1 cellular context compared by ENCODE assay signal in the genomic region with DNA sequence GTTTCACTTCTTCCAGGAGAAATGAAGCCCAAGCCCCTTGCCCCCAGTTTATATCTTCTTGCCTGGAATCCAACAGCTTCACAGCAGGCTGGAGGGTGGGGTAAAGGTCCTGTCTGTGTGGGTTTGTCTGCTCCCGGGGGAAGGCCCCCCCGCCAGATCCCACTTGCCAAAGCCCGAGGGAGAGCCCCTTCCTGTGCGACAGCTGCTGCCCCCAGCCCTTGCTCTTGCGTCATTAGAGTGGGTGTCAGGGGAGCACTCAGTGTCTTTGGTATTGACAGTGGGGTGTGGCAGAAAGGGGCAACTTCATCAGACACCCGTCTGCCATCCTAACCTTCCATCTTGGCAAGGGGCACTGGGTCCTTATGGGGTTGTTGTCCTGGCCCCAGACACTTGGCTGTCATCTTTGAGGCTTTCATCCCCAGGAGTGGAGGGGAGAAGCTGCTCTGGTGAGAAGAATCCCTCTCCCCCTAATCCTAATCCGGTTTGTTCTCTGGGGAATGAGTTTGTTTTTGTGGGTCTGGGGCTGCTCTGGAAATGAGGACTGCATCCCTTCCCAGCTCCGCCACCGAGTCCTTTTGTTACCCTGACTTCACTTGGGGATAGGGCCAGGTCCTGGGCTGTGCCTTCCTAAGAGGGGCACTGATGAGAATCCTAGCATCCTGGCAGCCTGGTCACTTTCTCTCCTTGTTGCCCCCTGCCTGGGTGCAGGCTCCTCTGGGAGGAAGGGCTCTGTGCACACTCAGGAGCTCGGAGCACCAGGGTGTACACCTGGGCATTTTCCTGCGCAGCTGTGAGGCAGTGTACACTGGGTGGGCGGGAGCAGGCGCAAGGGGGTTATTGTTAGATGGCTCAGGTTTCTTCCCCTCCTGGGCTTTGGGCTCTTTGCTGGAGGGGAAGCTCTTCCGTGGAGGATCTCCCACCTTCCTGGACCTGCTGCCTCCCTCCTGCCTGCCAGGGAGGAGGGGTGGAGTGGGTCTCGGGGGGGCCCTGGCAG.
TF ChIP-seq lines count a peak whose summit lies in the region.

No MANE protein-coding gene starts in this region.

TF ChIP-seq in SK-N-SH, 30 proteins besides CTCF, POLR2A, EP300 and RAD21 (continued from another document):
- TF ChIP-seq, protein P1, sequence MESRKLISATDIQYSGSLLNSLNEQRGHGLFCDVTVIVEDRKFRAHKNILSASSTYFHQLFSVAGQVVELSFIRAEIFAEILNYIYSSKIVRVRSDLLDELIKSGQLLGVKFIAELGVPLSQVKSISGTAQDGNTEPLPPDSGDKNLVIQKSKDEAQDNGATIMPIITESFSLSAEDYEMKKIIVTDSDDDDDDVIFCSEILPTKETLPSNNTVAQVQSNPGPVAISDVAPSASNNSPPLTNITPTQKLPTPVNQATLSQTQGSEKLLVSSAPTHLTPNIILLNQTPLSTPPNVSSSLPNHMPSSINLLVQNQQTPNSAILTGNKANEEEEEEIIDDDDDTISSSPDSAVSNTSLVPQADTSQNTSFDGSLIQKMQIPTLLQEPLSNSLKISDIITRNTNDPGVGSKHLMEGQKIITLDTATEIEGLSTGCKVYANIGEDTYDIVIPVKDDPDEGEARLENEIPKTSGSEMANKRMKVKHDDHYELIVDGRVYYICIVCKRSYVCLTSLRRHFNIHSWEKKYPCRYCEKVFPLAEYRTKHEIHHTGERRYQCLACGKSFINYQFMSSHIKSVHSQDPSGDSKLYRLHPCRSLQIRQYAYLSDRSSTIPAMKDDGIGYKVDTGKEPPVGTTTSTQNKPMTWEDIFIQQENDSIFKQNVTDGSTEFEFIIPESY (IDR thresholded peaks at IDR 0.05; ENCODE audit: borderline replicate concordance, low read depth): no peak
- TF ChIP-seq GATA2 (CRISPR knock-in tag; IDR thresholded peaks at IDR 0.05): no peak
